1 cellular context compared by ENCODE assay signal in the genomic region with DNA sequence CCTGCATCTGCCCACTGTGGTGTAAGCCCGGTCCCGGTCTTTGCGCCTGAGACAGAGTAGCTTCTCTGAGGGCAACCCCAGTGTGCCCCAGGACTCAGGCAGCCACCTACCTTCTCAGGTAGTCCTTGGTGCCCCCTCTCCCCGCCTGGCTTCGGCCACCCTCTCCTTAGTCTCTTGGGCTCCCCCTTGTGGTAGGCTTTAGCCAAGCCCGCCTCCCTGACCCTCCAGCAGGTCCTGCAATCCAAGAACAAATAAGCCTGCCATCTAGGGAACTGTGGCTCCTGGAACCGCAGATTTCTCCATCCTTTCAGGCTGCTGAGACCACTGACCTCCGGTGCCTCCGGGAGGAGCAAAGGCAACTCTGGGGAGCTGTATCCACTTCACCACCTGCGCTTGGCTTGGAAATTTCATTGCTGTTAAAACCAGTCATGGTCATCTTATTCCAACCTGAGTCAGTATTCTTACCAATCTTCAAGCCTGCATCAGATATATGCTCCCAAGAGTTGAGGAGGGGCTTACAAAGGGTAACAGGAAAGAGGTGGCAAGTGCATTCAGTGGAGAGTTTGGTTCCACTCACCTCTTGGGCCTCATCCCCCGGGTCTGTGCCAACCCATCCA.
A peak's percentile ranks its signal among the peaks of the same experiment; 100 is the strongest.
TF ChIP-seq lines count a peak whose summit lies in the region.

No MANE protein-coding gene starts in this region.

TF ChIP-seq in GM12878, 131 proteins besides CTCF, POLR2A, EP300 and RAD21 (continued from another document):
- peak; percentile 91 for TF ChIP-seq SMC3 (IDR thresholded peaks at IDR 0.05; ENCODE audit: borderline replicate concordance, low read length)
- TF ChIP-seq RUNX3 (IDR thresholded peaks at IDR 0.05; ENCODE audit: low read length): no peak
- 0 out of 2 replicates have a peak, but pooled peaks have one; percentile 34 for TF ChIP-seq YY1 (IDR thresholded peaks at IDR 0.05; ENCODE audit: low read depth, low read length)
- TF ChIP-seq, protein P1, sequence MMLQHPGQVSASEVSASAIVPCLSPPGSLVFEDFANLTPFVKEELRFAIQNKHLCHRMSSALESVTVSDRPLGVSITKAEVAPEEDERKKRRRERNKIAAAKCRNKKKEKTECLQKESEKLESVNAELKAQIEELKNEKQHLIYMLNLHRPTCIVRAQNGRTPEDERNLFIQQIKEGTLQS (IDR thresholded peaks at IDR 0.05; ENCODE audit: borderline replicate concordance, extremely low read depth, low read depth, low read length): no peak
- no peak for TF ChIP-seq CBFB (IDR thresholded peaks at IDR 0.05; ENCODE audit: low read depth)
- TF ChIP-seq, protein P2, sequence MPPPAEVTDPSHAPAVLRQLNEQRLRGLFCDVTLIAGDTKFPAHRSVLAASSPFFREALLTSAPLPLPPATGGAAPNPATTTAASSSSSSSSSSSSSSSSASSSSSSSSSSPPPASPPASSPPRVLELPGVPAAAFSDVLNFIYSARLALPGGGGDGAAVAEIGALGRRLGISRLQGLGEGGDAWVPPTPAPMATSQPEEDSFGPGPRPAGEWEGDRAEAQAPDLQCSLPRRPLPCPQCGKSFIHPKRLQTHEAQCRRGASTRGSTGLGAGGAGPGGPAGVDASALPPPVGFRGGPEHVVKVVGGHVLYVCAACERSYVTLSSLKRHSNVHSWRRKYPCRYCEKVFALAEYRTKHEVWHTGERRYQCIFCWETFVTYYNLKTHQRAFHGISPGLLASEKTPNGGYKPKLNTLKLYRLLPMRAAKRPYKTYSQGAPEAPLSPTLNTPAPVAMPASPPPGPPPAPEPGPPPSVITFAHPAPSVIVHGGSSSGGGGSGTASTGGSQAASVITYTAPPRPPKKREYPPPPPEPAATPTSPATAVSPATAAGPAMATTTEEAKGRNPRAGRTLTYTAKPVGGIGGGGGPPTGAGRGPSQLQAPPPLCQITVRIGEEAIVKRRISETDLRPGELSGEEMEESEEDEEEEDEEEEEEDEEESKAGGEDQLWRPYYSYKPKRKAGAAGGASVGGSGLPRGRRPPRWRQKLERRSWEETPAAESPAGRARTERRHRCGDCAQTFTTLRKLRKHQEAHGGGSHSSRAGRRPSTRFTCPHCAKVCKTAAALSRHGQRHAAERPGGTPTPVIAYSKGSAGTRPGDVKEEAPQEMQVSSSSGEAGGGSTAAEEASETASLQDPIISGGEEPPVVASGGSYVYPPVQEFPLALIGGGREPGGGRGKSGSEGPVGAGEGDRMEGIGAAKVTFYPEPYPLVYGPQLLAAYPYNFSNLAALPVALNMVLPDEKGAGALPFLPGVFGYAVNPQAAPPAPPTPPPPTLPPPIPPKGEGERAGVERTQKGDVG (CRISPR knock-in tag; IDR thresholded peaks at IDR 0.05): no peak
- TF ChIP-seq CREM (IDR thresholded peaks at IDR 0.05; ENCODE audit: low read depth): no peak
- TF ChIP-seq IKZF1 (conservative IDR thresholded peaks at IDR 0.05): 0 out of 2 replicates have a peak, but pooled peaks have one; percentile 14
- no peak for TF ChIP-seq ETV6 (conservative IDR thresholded peaks at IDR 0.05 in 1 of 2, IDR thresholded peaks at IDR 0.05 in 1 of 2; ENCODE audit: borderline replicate concordance in 1 of 2, low read depth in 1 of 2)
- no peak for TF ChIP-seq CREB1 (IDR thresholded peaks at IDR 0.05; ENCODE audit: low read depth)
- TF ChIP-seq NR2F1 (conservative IDR thresholded peaks at IDR 0.05): no peak
- no peak for TF ChIP-seq SUPT20H (IDR thresholded peaks at IDR 0.05; ENCODE audit: borderline replicate concordance, control insufficient read depth, low read depth, low read length)
- no peak for TF ChIP-seq NFYA (IDR thresholded peaks at IDR 0.05; ENCODE audit: borderline replicate concordance, low read depth, low read length)
- TF ChIP-seq ZBED1 (IDR thresholded peaks at IDR 0.05; ENCODE audit: borderline replicate concordance): no peak
- TF ChIP-seq RAD51 (IDR thresholded peaks at IDR 0.05): no peak
- TF ChIP-seq SMARCA5 (IDR thresholded peaks at IDR 0.05): peak; percentile 45; the same call in 1 of the 2 replicates
- TF ChIP-seq BHLHE40 (IDR thresholded peaks at IDR 0.05; ENCODE audit: borderline replicate concordance in 1 of 2, low read depth in 2 of 2, low read length in 1 of 2): no peak
